Comparison of ENCODE assay signal across 21 cellular contexts in genomic region chr2:211391206-211391605, GRCh38.
DNase-seq lines count a peak whose midpoint lies in the region.
"Had no signal": no experiment of that assay in that cellular context is flagged by ENCODE, and none has a peak within 500 bp of the region (broad histone marks: within the 10 kb centered on the region; RNA-seq: fewer than 3 reads in every experiment).

No MANE protein-coding gene starts in this region.

- H3K36me3 ChIP-seq in neuron (ENCODE audit: insufficient read depth, low read length) = peaks cover 6% of the 10 kb centered on the region
- H3K36me3 ChIP-seq: esophagus muscularis mucosa, vagina had no signal

- in situ Hi-C loops in G401 (cut with HindIII; ENCODE audit: low sequenced_read_pairs) = no loop called here

- H3K9me3 ChIP-seq in neuron (ENCODE audit: low read length) = no peaks in the 10 kb centered on the region
- H3K9me3 ChIP-seq: esophagus muscularis mucosa, thoracic aorta, vagina had no signal

- peaks cover 34% of the 10 kb centered on the region for H3K4me1 ChIP-seq in neuron (ENCODE audit: insufficient read depth, low read length)
- H3K4me1 ChIP-seq: esophagus muscularis mucosa, vagina had no signal

- H3K27me3 ChIP-seq in neuron (ENCODE audit: insufficient read depth, low read length) = no peaks in the 10 kb centered on the region
- H3K27me3 ChIP-seq: esophagus muscularis mucosa, vagina had no signal

- H2AFZ ChIP-seq in neuron (ENCODE audit: low read depth, low read length) = no peak overlapping the region

- DNase-seq in G401 (ENCODE audit: low spot score) = peak; percentile 17
- peak; percentile 79 for DNase-seq in NCI-H2227 treated with DMSO at 0.1 percent for 48 hours (lab: John Stamatoyannopoulos, UW)
- no peak for DNase-seq in cardiac septum (ENCODE audit: low spot score)
- DNase-seq in NCI-H1092 (lab: John Stamatoyannopoulos, UW) = no peak
- no peak for DNase-seq in NCI-H2196 treated with DMSO at 0.1 percent for 48 hours (lab: John Stamatoyannopoulos, UW; ENCODE audit: unreplicated experiment)
- DNase-seq: activated gamma-delta T cell; activated naive CD8-positive, alpha-beta T cell treated with anti-CD3 and anti-CD28 coated beads, Interleukin-2, amount 50 U/mL, for 24 hours; effector memory CD4-positive, alpha-beta T cell; foreskin melanocyte; left ventricle myocardium superior; NCI-H2107; NCI-H526 treated with DMSO at 0.1 percent for 48 hours; OCI-M1; SIG-M5; stimulated activated CD4-positive, alpha-beta T cell treated with anti-CD3 and anti-CD28 coated beads, Interleukin-4, amount 100 ng/mL, for 4 hours; stimulated activated naive CD4-positive, alpha-beta T cell had no signal

- H3K27ac ChIP-seq in cingulate gyrus (ENCODE audit: low read depth, low read length) = peak overlapping the region; percentile 34
- H3K27ac ChIP-seq: esophagus muscularis mucosa, thoracic aorta, vagina had no signal

- peak overlapping the region; percentile 4 for H3K4me3 ChIP-seq in neuron (ENCODE audit: low read length)
- H3K4me3 ChIP-seq: esophagus muscularis mucosa, thoracic aorta, vagina had no signal

- intact Hi-C loops in cardiac septum (cut with DNase I) = no loop called here

Comparison
In these comparisons a context has a peak if more than half of its experiments do, and no peak if none do; other contexts are left out.
1. DNase-seq: peak in G401 (single experiment) and NCI-H2227 treated with DMSO at 0.1 percent for 48 hours (single experiment); none in cardiac septum (single experiment), NCI-H1092 (single experiment) and NCI-H2196 treated with DMSO at 0.1 percent for 48 hours (single experiment).